ENCODE assay signal across 8 cellular contexts in the genomic region with DNA sequence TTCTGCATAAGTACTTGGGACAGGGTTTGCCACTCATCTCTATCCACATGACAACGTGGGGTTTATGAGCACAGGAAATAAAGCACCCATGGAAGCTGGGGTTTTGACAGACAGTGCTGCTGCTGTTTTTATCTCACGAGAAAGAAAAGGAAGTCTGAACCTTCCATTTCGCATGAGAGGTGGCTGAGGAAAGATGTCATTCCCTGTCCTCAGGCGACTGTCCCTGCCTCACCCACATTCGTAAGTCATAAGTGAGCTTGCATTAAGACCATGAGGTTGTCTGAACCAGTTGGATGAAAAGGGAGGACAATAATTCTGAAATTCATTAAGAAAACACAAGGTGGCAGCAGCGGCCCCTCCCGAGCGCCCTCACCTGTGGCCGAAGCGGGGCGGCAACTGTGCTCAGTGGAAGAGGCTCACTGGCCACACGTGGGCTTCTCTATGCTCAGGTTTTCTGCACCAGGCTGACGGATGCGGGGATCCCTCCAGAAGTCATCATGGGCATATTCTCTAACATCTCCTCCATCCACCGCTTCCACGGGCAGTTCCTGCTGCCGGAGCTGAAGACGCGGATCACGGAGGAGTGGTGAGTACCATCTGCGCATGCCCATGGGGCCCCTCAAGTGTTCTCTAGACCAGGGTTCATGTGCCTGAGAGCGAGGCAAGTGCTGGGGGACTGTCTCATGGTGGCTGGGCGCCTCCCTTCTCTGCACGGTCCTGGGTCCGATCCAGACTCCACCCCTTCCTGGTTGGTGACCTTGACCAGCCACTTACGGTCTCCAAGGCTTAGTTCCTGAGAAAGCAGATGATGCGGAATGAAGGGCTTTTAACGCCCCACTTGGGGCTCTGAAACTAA. TPM values are rescaled to one million over a fixed set of nuclear protein-coding genes. Genes with fewer than 3 reads are reported as not detected.
DNase-seq lines count a peak whose midpoint lies in the region; ATAC-seq and TF ChIP-seq lines count a peak whose summit lies in the region.

No MANE protein-coding gene starts in this region.

- H2AFZ ChIP-seq in PC-3 (ENCODE audit: low read length) (peak overlapping the region; percentile 78), parathyroid adenoma (peak overlapping the region; percentile 62)

- POLR2A ChIA-PET in HEK293 (lab: Yijun Ruan, JAX): no interaction called here
- POLR2A ChIA-PET in PC-3 (lab: Charles Lee; ENCODE audit: unreplicated experiment): no interaction called here

- CTCF ChIA-PET in HEK293 (lab: Yijun Ruan, JAX): interaction anchor here (0.5 to 4.0 kb wide), 41 partner anchors 8 to 1206 kb away, joined by 3 to 24 read pairs (median 4); no protein-coding TSS in a partner anchor
- CTCF ChIA-PET in PC-3 (lab: Charles Lee): interaction anchor here (1.0 kb wide), 1 partner anchor 105 kb away, joined by 4 read pairs; no protein-coding TSS in a partner anchor

- no peaks in the 10 kb centered on the region for H3K9me2 ChIP-seq in PC-3 (replicated peaks; ENCODE audit: low read length)

- H3K27ac ChIP-seq in HEK293 (ENCODE audit: extremely low read depth, low read depth, low read length) (no peak overlapping the region), PC-3 (ENCODE audit: low read length) (no peak overlapping the region), parathyroid adenoma (no peak overlapping the region), upper lobe of right lung (no peak overlapping the region)

- peak; percentile 94 for ATAC-seq in PC-3
- peak; percentile 96 for ATAC-seq in upper lobe of right lung
- no peak for ATAC-seq in GM21619 (IDR thresholded peaks at IDR 0.05; ENCODE audit: unreplicated experiment)

- intact Hi-C loops in PC-3 (cut with micrococcal nuclease): loop anchor here (1.0 to 2.0 kb wide), 2 partner anchors 46 to 93 kb away; partner anchors contain the start of gene CARD19
- intact Hi-C loops in upper lobe of right lung (cut with DNase I): no loop called here

- H3K9me3 ChIP-seq in HEK293 (ENCODE audit: control insufficient read depth, insufficient read depth, low read depth, low read length): no peaks in the 10 kb centered on the region
- H3K9me3 ChIP-seq in PC-3 (ENCODE audit: low read length): no peaks in the 10 kb centered on the region
- no peaks in the 10 kb centered on the region for H3K9me3 ChIP-seq in parathyroid adenoma (ENCODE audit: control insufficient read depth, low read length)
- H3K9me3 ChIP-seq in upper lobe of right lung: no peaks in the 10 kb centered on the region

- no peaks in the 10 kb centered on the region for H3K36me3 ChIP-seq in HEK293 (ENCODE audit: control insufficient read depth in 2 of 2, insufficient read depth in 1 of 2, low read length in 2 of 2)
- H3K36me3 ChIP-seq in PC-3 (ENCODE audit: low read depth, low read length): no peaks in the 10 kb centered on the region
- no peaks in the 10 kb centered on the region for H3K36me3 ChIP-seq in parathyroid adenoma (ENCODE audit: control insufficient read depth, insufficient read depth, low read length)
- H3K36me3 ChIP-seq in upper lobe of right lung: peaks cover 8% of the 10 kb centered on the region

- H3K79me2 ChIP-seq in PC-3 (ENCODE audit: low read length) (no peaks in the 10 kb centered on the region), parathyroid adenoma (no peaks in the 10 kb centered on the region)

- H3K27me3 ChIP-seq in PC-3 (ENCODE audit: low read length): no peaks in the 10 kb centered on the region
- H3K27me3 ChIP-seq in parathyroid adenoma (ENCODE audit: control insufficient read depth, insufficient read depth, low read length): no peaks in the 10 kb centered on the region
- no peaks in the 10 kb centered on the region for H3K27me3 ChIP-seq in upper lobe of right lung

- no peaks in the 10 kb centered on the region for H3F3A ChIP-seq in PC-3 (ENCODE audit: low read length, unreplicated experiment)

- TF ChIP-seq CTCF in HEK293 (tag by site-specific recombination; IDR thresholded peaks at IDR 0.05): peak; percentile 50; the same call in 1 of the 2 replicates
- peak; percentile 75 for TF ChIP-seq CTCF in PC-3 (conservative IDR thresholded peaks at IDR 0.05; ENCODE audit: low read depth, low read length)
- peak; percentile 70 for TF ChIP-seq CTCF in fibroblast of villous mesenchyme (IDR thresholded peaks at IDR 0.05; ENCODE audit: insufficient read depth, low read depth, low read length)
- TF ChIP-seq CTCF in parathyroid adenoma (IDR thresholded peaks at IDR 0.05): peak; percentile 64
- peak; percentile 65 for TF ChIP-seq CTCF in upper lobe of right lung (IDR thresholded peaks at IDR 0.05)

- BruUV-seq in PC-3 (replicated peaks; lab: Mats Ljungman, UMichigan): no TSS peak

- H4K20me1 ChIP-seq in PC-3 (ENCODE audit: low read length): no peaks in the 10 kb centered on the region

- H3K9ac ChIP-seq in PC-3 (ENCODE audit: low read length) (peak overlapping the region; percentile 40), parathyroid adenoma (no peak overlapping the region)

- H3K4me3 ChIP-seq in HEK293 (ENCODE audit: low read depth, low read length) (no peak overlapping the region), PC-3 (ENCODE audit: low read length) (peak overlapping the region; percentile 67), fibroblast of villous mesenchyme (ENCODE audit: low read depth, low read length) (peak overlapping the region; percentile 31), parathyroid adenoma (ENCODE audit: low read depth, low read length) (no peak overlapping the region), upper lobe of right lung (peak overlapping the region; percentile 41)

- DNase-seq in D341Med (ENCODE audit: low spot score): peak; percentile 85
- peak; percentile 72 for DNase-seq in PC-3
- peak; percentile 78 to 81 for DNase-seq in activated T-cell treated with anti-CD3 and anti-CD28 coated beads, Interleukin-2, amount 50 U/mL, for 48 hours
- peak; percentile 49 for DNase-seq in fibroblast of villous mesenchyme (ENCODE audit: low read depth)
- DNase-seq in upper lobe of right lung: peak; percentile 87

- H3K4me2 ChIP-seq in PC-3 (ENCODE audit: low read length) (peak overlapping the region; percentile 80), parathyroid adenoma (ENCODE audit: low read length) (peak overlapping the region; percentile 8)

- H3K4me1 ChIP-seq in HEK293 (ENCODE audit: control insufficient read depth, insufficient read depth, low read length): no peaks in the 10 kb centered on the region
- peaks cover 4% of the 10 kb centered on the region; the same call in 1 of the 2 replicates for H3K4me1 ChIP-seq in PC-3 (ENCODE audit: insufficient read depth, low read length)
- H3K4me1 ChIP-seq in parathyroid adenoma: no peaks in the 10 kb centered on the region
- H3K4me1 ChIP-seq in upper lobe of right lung: peaks cover 12% of the 10 kb centered on the region

TF ChIP-seq in HEK293, 187 proteins besides CTCF, POLR2A, EP300 and RAD21:
- TF ChIP-seq ZNF2 (tag by site-specific recombination; IDR thresholded peaks at IDR 0.05): no peak
- TF ChIP-seq IKZF3 (tag by site-specific recombination; IDR thresholded peaks at IDR 0.05): no peak
- peak; percentile 27; the same call in 1 of the 2 replicates for TF ChIP-seq SCRT1 (tag by site-specific recombination; IDR thresholded peaks at IDR 0.05; ENCODE audit: borderline replicate concordance)
- peak; percentile 59 for TF ChIP-seq ZNF654 (tag by site-specific recombination; IDR thresholded peaks at IDR 0.05; ENCODE audit: low read depth)
- TF ChIP-seq ZNF10 (tag by site-specific recombination; IDR thresholded peaks at IDR 0.05): 0 out of 2 replicates have a peak, but pooled peaks have one; percentile 13
- TF ChIP-seq YY2 (tag by site-specific recombination; IDR thresholded peaks at IDR 0.05): no peak
- peak; percentile 90 for TF ChIP-seq SCRT2 (tag by site-specific recombination; IDR thresholded peaks at IDR 0.05)

RNA-seq across cellular contexts. Expression of gene SUSD3, which starts 54.7 kb away (rescaled TPM):
- 12.7 and 13.4 TPM in 2 replicates for total RNA-seq in PC-3 (2014; rRNA removed)
- 3.2 and 12.1 TPM in 2 replicates for total RNA-seq in fibroblast of villous mesenchyme
- 4.8 TPM for total RNA-seq in upper lobe of right lung

RNA-seq across cellular contexts. Expression of gene FGD3, which starts 56.5 kb away (rescaled TPM):
- total RNA-seq in PC-3 (2014; rRNA removed) (5.4 and 6.3 TPM in 2 replicates), fibroblast of villous mesenchyme (under 0.01 TPM in 1 of 2 replicates, not detected in the other), upper lobe of right lung (21.6 TPM)

Comparison
In these comparisons a context has a peak if more than half of its experiments do, and no peak if none do; other contexts are left out.
1. H3K4me3 ChIP-seq: peak in PC-3 (single experiment), fibroblast of villous mesenchyme (single experiment) and upper lobe of right lung (single experiment); none in HEK293 (single experiment) and parathyroid adenoma (single experiment).
2. Peak in every context shown above with its lines, with median percentiles within 50 percentile points of each other: DNase-seq and CTCF ChIP-seq.